1 cellular context compared by ENCODE assay signal in genomic region chr16:25501530-25502255, GRCh38.
TF ChIP-seq lines count a peak whose summit lies in the region.

No MANE protein-coding gene starts in this region.

TF ChIP-seq in HCT116, 20 proteins besides CTCF, POLR2A, EP300 and RAD21 (continued from another document):
- TF ChIP-seq REST (IDR thresholded peaks at IDR 0.05; ENCODE audit: low read depth) = peak; percentile 48
